26 cellular contexts compared by ENCODE assay signal in the genomic region with DNA sequence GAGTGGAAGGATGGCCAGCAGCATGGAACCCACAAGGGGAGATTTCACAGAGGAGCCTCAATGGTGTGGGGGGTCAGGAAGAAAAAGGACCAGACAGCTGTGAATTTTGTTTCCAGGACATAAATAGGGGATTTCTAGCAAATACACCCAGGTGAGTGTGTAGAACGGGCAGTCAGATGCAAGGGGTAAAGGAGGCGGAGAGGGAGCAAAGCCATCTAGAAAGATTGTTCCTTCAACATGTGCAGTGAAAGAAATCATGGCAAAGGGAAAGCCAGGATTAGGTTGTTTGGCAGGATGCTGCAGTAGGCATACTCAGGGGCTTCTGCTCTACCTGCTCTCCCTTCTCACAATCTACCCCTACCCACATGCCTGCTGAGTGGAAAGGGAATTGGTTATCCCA.
DNase-seq lines count a peak whose midpoint lies in the region; ATAC-seq, FAIRE-seq and TF ChIP-seq lines count a peak whose summit lies in the region.
"Had no signal": no experiment of that assay in that cellular context is flagged by ENCODE, and none has a peak within 500 bp of the region (broad histone marks: within the 10 kb centered on the region; RNA-seq: fewer than 3 reads in every experiment).

No MANE protein-coding gene starts in this region.

- intact Hi-C loops in activated CD4-positive, alpha-beta T cell treated with anti-CD3 and anti-CD28 coated beads for 36 hours (cut with DNase I, micrococcal nuclease): loop anchor here (5.0 to 10.0 kb wide), 7 partner anchors 290 to 900 kb away; partner anchors contain the start of genes KIF5C (in 2 of the 2) and ACVR2A (in 1 of the 2)
- intact Hi-C loops in activated CD4-positive, alpha-beta memory T cell treated with anti-CD3 and anti-CD28 coated beads for 36 hours (cut with micrococcal nuclease): loop anchor here (10.0 kb wide), 3 partner anchors 680 to 1230 kb away; partner anchors contain the start of gene ACVR2A
- intact Hi-C loops in pancreas (cut with DNase I): no loop called here

- peaks cover 3% of the 10 kb centered on the region for H3K36me3 Mint-ChIP-seq in activated CD4-positive, alpha-beta T cell treated with anti-CD3 and anti-CD28 coated beads for 36 hours (ENCODE audit: low read depth)
- H3K36me3 Mint-ChIP-seq in activated CD4-positive, alpha-beta memory T cell treated with anti-CD3 and anti-CD28 coated beads for 36 hours: no peaks in the 10 kb centered on the region
- H3K36me3 Mint-ChIP-seq in central memory CD8-positive, alpha-beta T cell (ENCODE audit: insufficient read depth): peaks cover 8% of the 10 kb centered on the region

- peaks cover 92% of the 10 kb centered on the region for H3K4me1 Mint-ChIP-seq in activated CD4-positive, alpha-beta T cell treated with anti-CD3 and anti-CD28 coated beads for 36 hours
- H3K4me1 Mint-ChIP-seq in activated CD4-positive, alpha-beta memory T cell treated with anti-CD3 and anti-CD28 coated beads for 36 hours (ENCODE audit: low read depth): peaks cover 85% of the 10 kb centered on the region
- peaks cover 37% of the 10 kb centered on the region for H3K4me1 Mint-ChIP-seq in central memory CD8-positive, alpha-beta T cell

- WGBS in pancreas, 2 donors: 87 to 100% methylated on average over 2 of the region's 2 CpGs

- H3K9me3 Mint-ChIP-seq in activated CD4-positive, alpha-beta T cell treated with anti-CD3 and anti-CD28 coated beads for 36 hours (ENCODE audit: low read depth): peaks cover 7% of the 10 kb centered on the region
- H3K9me3 Mint-ChIP-seq in activated CD4-positive, alpha-beta memory T cell treated with anti-CD3 and anti-CD28 coated beads for 36 hours: no peaks in the 10 kb centered on the region
- H3K9me3 Mint-ChIP-seq in central memory CD8-positive, alpha-beta T cell: no peaks in the 10 kb centered on the region

- H3K4me2 ChIP-seq in BLaER1 treated with 17β-estradiol and CSF1 and Interleukin-3, amounts not matched to agents 10 nM and 100 nM: peak overlapping the region in 9 of 11 experiments; percentile 45 to 77 (median 56); a peak in 15 of 22 replicates
- H3K4me2 ChIP-seq: SK-N-SH had no signal

- no peaks in the 10 kb centered on the region for H3K27me3 Mint-ChIP-seq in activated CD4-positive, alpha-beta T cell treated with anti-CD3 and anti-CD28 coated beads for 36 hours
- H3K27me3 Mint-ChIP-seq in activated CD4-positive, alpha-beta memory T cell treated with anti-CD3 and anti-CD28 coated beads for 36 hours: no peaks in the 10 kb centered on the region
- no peaks in the 10 kb centered on the region for H3K27me3 Mint-ChIP-seq in central memory CD8-positive, alpha-beta T cell

- no peaks in the 10 kb centered on the region for H3K9me3 ChIP-seq in BLaER1 treated with 17β-estradiol and CSF1 and Interleukin-3, amounts not matched to agents 10 nM and 100 nM (replicated peaks in 1 of 11)
- no peaks in the 10 kb centered on the region for H3K9me3 ChIP-seq in pancreas
- H3K9me3 ChIP-seq: SK-N-SH, stomach, thyroid gland, vagina had no signal

- ATAC-seq in activated CD4-positive, alpha-beta T cell treated with anti-CD3 and anti-CD28 coated beads for 36 hours: no peak
- ATAC-seq in central memory CD8-positive, alpha-beta T cell (replicated peaks; ENCODE audit: extremely low read depth, poor library complexity, severe bottlenecking): no peak
- ATAC-seq in pancreas: no peak
- ATAC-seq: K562, left ventricle myocardium superior, PC-3 had no signal

- H3K4me3 Mint-ChIP-seq in activated CD4-positive, alpha-beta T cell treated with anti-CD3 and anti-CD28 coated beads for 36 hours: peak overlapping the region; percentile 1
- H3K4me3 Mint-ChIP-seq in activated CD4-positive, alpha-beta memory T cell treated with anti-CD3 and anti-CD28 coated beads for 36 hours: peak overlapping the region; percentile 28
- H3K4me3 Mint-ChIP-seq in central memory CD8-positive, alpha-beta T cell: no peak overlapping the region

- 0 out of 22 replicates have a peak, but pooled peaks cover 0 to under 1% (median 0%) of the 10 kb centered on the region in 11 experiments for H3K36me3 ChIP-seq in BLaER1 treated with 17β-estradiol and CSF1 and Interleukin-3, amounts not matched to agents 10 nM and 100 nM
- no peaks in the 10 kb centered on the region for H3K36me3 ChIP-seq in pancreas
- H3K36me3 ChIP-seq: brain microvascular endothelial cell, stomach, thyroid gland, vagina had no signal

- H3K27me3 ChIP-seq in BLaER1 treated with 17β-estradiol and CSF1 and Interleukin-3, amounts not matched to agents 10 nM and 100 nM: no peaks in the 10 kb centered on the region
- H3K27me3 ChIP-seq in pancreas: no peaks in the 10 kb centered on the region
- H3K27me3 ChIP-seq: brain microvascular endothelial cell, thyroid gland, vagina had no signal

- POLR2A ChIA-PET in activated CD4-positive, alpha-beta T cell treated with anti-CD3 and anti-CD28 coated beads for 36 hours (lab: Charles Lee): interaction anchor here (0.8 to 1.7 kb wide), 6 partner anchors 16 to 840 kb away, joined by 3 to 8 read pairs (median 5); partner anchors contain the start of genes MBD5 and ORC4
- POLR2A ChIA-PET in activated CD4-positive, alpha-beta memory T cell treated with anti-CD3 and anti-CD28 coated beads for 36 hours (lab: Charles Lee): interaction anchor here (1.0 to 1.9 kb wide), 5 partner anchors 14 to 121 kb away, joined by 3 to 6 read pairs (median 4); no protein-coding TSS in a partner anchor

- H3K27ac Mint-ChIP-seq in activated CD4-positive, alpha-beta T cell treated with anti-CD3 and anti-CD28 coated beads for 36 hours: peak overlapping the region; percentile 84
- H3K27ac Mint-ChIP-seq in activated CD4-positive, alpha-beta memory T cell treated with anti-CD3 and anti-CD28 coated beads for 36 hours: peak overlapping the region; percentile 84
- H3K27ac Mint-ChIP-seq in central memory CD8-positive, alpha-beta T cell (ENCODE audit: low read depth): peak overlapping the region; percentile 78

- peaks cover 10 to 25% (median 19%) of the 10 kb centered on the region in 10 experiments for H3K4me1 ChIP-seq in BLaER1 treated with 17β-estradiol and CSF1 and Interleukin-3, amounts not matched to agents 10 nM and 100 nM
- H3K4me1 ChIP-seq in pancreas: no peaks in the 10 kb centered on the region
- H3K4me1 ChIP-seq: stomach, vagina had no signal

- FAIRE-seq in pancreas (lab: Jason Lieb, UNC): no peak
- FAIRE-seq: HTR-8/SVneo, islet of Langerhans, K562 had no signal

- no peak overlapping the region for H3K9ac ChIP-seq in BLaER1 treated with 17β-estradiol and CSF1 and Interleukin-3, amounts not matched to agents 10 nM and 100 nM
- H3K9ac ChIP-seq: SK-N-SH had no signal

- no peaks in the 10 kb centered on the region for H4K20me1 ChIP-seq in BLaER1 treated with 17β-estradiol and CSF1 and Interleukin-3, amounts not matched to agents 10 nM and 100 nM

- no peak for TF ChIP-seq CTCF in pancreas (IDR thresholded peaks at IDR 0.05)

- CTCF ChIA-PET in activated CD4-positive, alpha-beta T cell treated with anti-CD3 and anti-CD28 coated beads for 36 hours (lab: Charles Lee): interaction anchor here (1.0 to 4.2 kb wide), 9 partner anchors 12 to 535 kb away, joined by 3 to 47 read pairs (median 5); no protein-coding TSS in a partner anchor
- CTCF ChIA-PET in activated CD4-positive, alpha-beta memory T cell treated with anti-CD3 and anti-CD28 coated beads for 36 hours (lab: Charles Lee): interaction anchor here (1.8 to 5.0 kb wide), 2 partner anchors 16 to 150 kb away, joined by 6 to 44 read pairs; no protein-coding TSS in a partner anchor

- no peak overlapping the region for H3K4me3 ChIP-seq in BLaER1 treated with 17β-estradiol and CSF1 and Interleukin-3, amounts not matched to agents 10 nM and 100 nM
- H3K4me3 ChIP-seq in pancreas: no peak overlapping the region
- H3K4me3 ChIP-seq: K562, stomach, thyroid gland, vagina had no signal

- peak overlapping the region in 1 of 11 experiments; percentile 21; a peak in 1 of 22 replicates for H3K27ac ChIP-seq in BLaER1 treated with 17β-estradiol and CSF1 and Interleukin-3, amounts not matched to agents 10 nM and 100 nM
- H3K27ac ChIP-seq in pancreas: no peak overlapping the region
- H3K27ac ChIP-seq: brain microvascular endothelial cell, epithelial cell of prostate, stomach, vagina, VCaP had no signal

- DNase-seq in activated CD4-positive, alpha-beta T cell treated with anti-CD3 and anti-CD28 coated beads for 36 hours: no peak
- DNase-seq in activated CD4-positive, alpha-beta T cell treated with anti-CD3 and anti-CD28 coated beads, Interleukin-2, amount 50 U/mL, for 4 hours: no peak
- DNase-seq in activated CD4-positive, alpha-beta memory T cell treated with anti-CD3 and anti-CD28 coated beads for 36 hours: no peak
- no peak for DNase-seq in central memory CD8-positive, alpha-beta T cell (ENCODE audit: low spot score in 2 of 2)
- DNase-seq in pancreas (no peak), kidney glomerular epithelial cell (lab: John Stamatoyannopoulos, UW) (no peak), NCI-H748 (lab: John Stamatoyannopoulos, UW; ENCODE audit: unreplicated experiment) (no peak)
- DNase-seq: brain microvascular endothelial cell; HCEC 1CT; left ventricle myocardium superior; NCI-H1105; NCI-H1930; NCI-H524 treated with DMSO at 0.1 percent for 48 hours; NK-92 treated with Interleukin-12 subunit alpha and Interleukin-12 subunit beta, amount 100 ng/mL, for 24 hours; nucleus accumbens; PC-3; SK-N-SH; stomach; thyroid gland had no signal

Comparison
In these comparisons a context has a peak if more than half of its experiments do, and no peak if none do; other contexts are left out.
1. intact Hi-C loops: an anchor here in activated CD4-positive, alpha-beta T cell treated with anti-CD3 and anti-CD28 coated beads for 36 hours (5.0 to 10.0 kb wide) and activated CD4-positive, alpha-beta memory T cell treated with anti-CD3 and anti-CD28 coated beads for 36 hours (10.0 kb wide); none called in pancreas.